ENCODE assay signal across 11 cellular contexts in the genomic region with DNA sequence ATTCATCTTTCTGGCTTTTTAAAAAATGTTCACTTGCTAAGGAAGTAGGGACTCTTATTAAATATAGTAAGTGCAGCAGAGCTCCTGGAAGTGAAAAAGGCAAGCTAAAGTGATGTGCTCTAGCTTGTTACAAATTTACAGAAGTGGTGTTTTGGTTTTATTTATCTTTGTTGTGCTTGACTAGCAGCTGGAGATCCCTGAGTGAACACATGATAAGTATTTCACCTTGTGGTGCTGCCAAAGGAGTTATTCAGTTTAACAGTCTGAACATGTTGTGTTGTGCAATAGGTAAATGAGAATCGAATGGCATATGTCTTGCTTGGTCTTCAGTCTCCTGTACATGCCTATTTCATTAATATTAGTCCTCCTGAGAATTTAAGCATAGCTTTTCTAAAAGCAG.
DNase-seq lines count a peak whose midpoint lies in the region; ATAC-seq and TF ChIP-seq lines count a peak whose summit lies in the region.
"Had no signal": no experiment of that assay in that cellular context is flagged by ENCODE, and none has a peak within 500 bp of the region (broad histone marks: within the 10 kb centered on the region; RNA-seq: fewer than 3 reads in every experiment).

No MANE protein-coding gene starts in this region.

- no peaks in the 10 kb centered on the region for H3K36me3 Mint-ChIP-seq in activated T-cell treated with anti-CD3 and anti-CD28 coated beads, Interleukin-2, amount 50 U/mL, for 24 hours (ENCODE audit: low read depth)

- no peak overlapping the region for H3K4me3 Mint-ChIP-seq in activated T-cell treated with anti-CD3 and anti-CD28 coated beads, Interleukin-2, amount 50 U/mL, for 24 hours

- H3K9me3 Mint-ChIP-seq in activated T-cell treated with anti-CD3 and anti-CD28 coated beads, Interleukin-2, amount 50 U/mL, for 24 hours = no peaks in the 10 kb centered on the region

- H3K4me1 Mint-ChIP-seq in activated T-cell treated with anti-CD3 and anti-CD28 coated beads, Interleukin-2, amount 50 U/mL, for 24 hours (ENCODE audit: low read depth) = no peaks in the 10 kb centered on the region

- H3K36me3 ChIP-seq in upper lobe of left lung = no peaks in the 10 kb centered on the region

- no peak overlapping the region for H3K27ac Mint-ChIP-seq in activated T-cell treated with anti-CD3 and anti-CD28 coated beads, Interleukin-2, amount 50 U/mL, for 24 hours

- peaks cover 0 to 11% (median 3%) of the 10 kb centered on the region in 4 donors for H3K4me1 ChIP-seq in upper lobe of left lung

- no peak overlapping the region for H3K4me3 ChIP-seq in foreskin fibroblast (ENCODE audit: low read depth in 1 of 2, low read length in 2 of 2)
- H3K4me3 ChIP-seq in upper lobe of left lung = no peak overlapping the region

- peak in 1 of 4 donors; percentile 54 for TF ChIP-seq EP300 in upper lobe of left lung (IDR thresholded peaks at IDR 0.05)

- ATAC-seq in upper lobe of left lung (ENCODE audit: low FRiP score in 2 of 2) = peak; percentile 68 to 87

- no peaks in the 10 kb centered on the region for H3K9me3 ChIP-seq in upper lobe of left lung

- H3K27me3 Mint-ChIP-seq in activated T-cell treated with anti-CD3 and anti-CD28 coated beads, Interleukin-2, amount 50 U/mL, for 24 hours = peaks cover 2% of the 10 kb centered on the region

- peak; percentile 18 for DNase-seq in NCI-H82 (lab: John Stamatoyannopoulos, UW)
- no peak for DNase-seq in NCI-H82 treated with DMSO at 0.1 percent for 48 hours (lab: John Stamatoyannopoulos, UW; ENCODE audit: unreplicated experiment)
- peak; percentile 44 for DNase-seq in NCI-H446 treated with DMSO at 0.1 percent for 48 hours (lab: John Stamatoyannopoulos, UW)
- DNase-seq in foreskin fibroblast = peak; percentile 33 to 57
- no peak for DNase-seq in upper lobe of left lung
- no peak for DNase-seq in SKM-1 (lab: John Stamatoyannopoulos, UW; ENCODE audit: unreplicated experiment)
- no peak for DNase-seq in GM20000 (ENCODE audit: low spot score)
- DNase-seq in activated T-cell treated with anti-CD3 and anti-CD28 coated beads, Interleukin-2, amount 50 U/mL, for 24 hours = no peak
- DNase-seq: dermis blood vessel endothelial cell; stimulated activated CD8-positive, alpha-beta memory T cell treated with anti-CD3 and anti-CD28 coated beads, Interleukin-4, amount 100 ng/mL, for 48 hours had no signal

- TF ChIP-seq POLR2A in upper lobe of left lung (IDR thresholded peaks at IDR 0.05) = no peak

- H3K27me3 ChIP-seq in upper lobe of left lung = no peaks in the 10 kb centered on the region

- H3K27ac ChIP-seq in upper lobe of left lung = peak overlapping the region in 3 of 4 donors; percentile 12 to 44 (median 20)
- H3K27ac ChIP-seq: KMS-11 had no signal

- TF ChIP-seq CTCF in foreskin fibroblast (IDR thresholded peaks at IDR 0.05; ENCODE audit: low read depth, low read length) (no peak), upper lobe of left lung (IDR thresholded peaks at IDR 0.05) (no peak), GM20000 (IDR thresholded peaks at IDR 0.05; ENCODE audit: extremely low read depth, missing control alignments) (no peak)

- WGBS in upper lobe of left lung, 2 donors = 52 to 53% methylated on average over 1 of the region's 1 CpG

Comparison
In these comparisons a context has a peak if more than half of its experiments do, and no peak if none do; other contexts are left out.
1. DNase-seq: peak in NCI-H82 (single experiment), NCI-H446 treated with DMSO at 0.1 percent for 48 hours (single experiment) and foreskin fibroblast (2 of 2); none in NCI-H82 treated with DMSO at 0.1 percent for 48 hours (single experiment), upper lobe of left lung (0 of 2), SKM-1 (single experiment), GM20000 (single experiment) and activated T-cell treated with anti-CD3 and anti-CD28 coated beads, Interleukin-2, amount 50 U/mL, for 24 hours (single experiment).